In genomic region chr10:119754936-119755335, GRCh38 we compare ENCODE assay signal across 17 cellular contexts. TPM values are rescaled to one million over a fixed set of nuclear protein-coding genes. Genes with fewer than 3 reads are reported as not detected.
DNase-seq lines count a peak whose midpoint lies in the region; ATAC-seq and TF ChIP-seq lines count a peak whose summit lies in the region.
"Had no signal": no experiment of that assay in that cellular context is flagged by ENCODE, and none has a peak within 500 bp of the region (broad histone marks: within the 10 kb centered on the region; RNA-seq: fewer than 3 reads in every experiment).

No MANE protein-coding gene starts in this region.

- H3K4me1 Mint-ChIP-seq in nephron = peaks cover 37% of the 10 kb centered on the region
- peaks cover 6% of the 10 kb centered on the region for H3K4me1 Mint-ChIP-seq in activated naive CD8-positive, alpha-beta T cell treated with anti-CD3 and anti-CD28 coated beads, Interleukin-2, amount 50 U/mL, for 24 hours

- H3K27me3 ChIP-seq in brain microvascular endothelial cell (replicated peaks) (no peaks in the 10 kb centered on the region), tibial artery (no peaks in the 10 kb centered on the region)
- H3K27me3 ChIP-seq: MG63 had no signal

- peak overlapping the region in 1 of 3 experiments; percentile 8 for H3K4me3 Mint-ChIP-seq in nephron
- H3K4me3 Mint-ChIP-seq in activated naive CD8-positive, alpha-beta T cell treated with anti-CD3 and anti-CD28 coated beads, Interleukin-2, amount 50 U/mL, for 24 hours = no peak overlapping the region

- in situ Hi-C loops in brain microvascular endothelial cell (cut with HindIII; ENCODE audit: low pct_ligation_motif_present, low sequenced_read_pairs) = no loop called here

- H3K27ac ChIP-seq in brain microvascular endothelial cell = peak overlapping the region; percentile 37
- H3K27ac ChIP-seq in tibial artery = peak overlapping the region; percentile 48

- no peaks in the 10 kb centered on the region for H3K9me3 Mint-ChIP-seq in nephron
- no peaks in the 10 kb centered on the region for H3K9me3 Mint-ChIP-seq in activated naive CD8-positive, alpha-beta T cell treated with anti-CD3 and anti-CD28 coated beads, Interleukin-2, amount 50 U/mL, for 24 hours

- H3K4me1 ChIP-seq in tibial artery = peaks cover 0 to 19% (median 8%) of the 10 kb centered on the region in 4 donors

- ATAC-seq in activated naive CD8-positive, alpha-beta T cell treated with anti-CD3 and anti-CD28 coated beads, Interleukin-2, amount 50 U/mL, for 24 hours = no peak
- ATAC-seq in HG02798 (IDR thresholded peaks at IDR 0.05; ENCODE audit: poor library complexity, unreplicated experiment) = no peak

- H3K4me3 ChIP-seq in brain microvascular endothelial cell (ENCODE audit: low read depth, low read length) (no peak overlapping the region), tibial artery (no peak overlapping the region)
- H3K4me3 ChIP-seq: MG63 had no signal

- no peak for TF ChIP-seq CTCF in brain microvascular endothelial cell (IDR thresholded peaks at IDR 0.05; ENCODE audit: low read depth, low read length, missing control alignments)
- TF ChIP-seq CTCF in nephron (IDR thresholded peaks at IDR 0.05; ENCODE audit: unreplicated experiment in 3 of 3) = no peak
- TF ChIP-seq CTCF in tibial artery (IDR thresholded peaks at IDR 0.05) = no peak

- H3K36me3 Mint-ChIP-seq in nephron (ENCODE audit: low read depth) = no peaks in the 10 kb centered on the region
- peaks cover 8% of the 10 kb centered on the region for H3K36me3 Mint-ChIP-seq in activated naive CD8-positive, alpha-beta T cell treated with anti-CD3 and anti-CD28 coated beads, Interleukin-2, amount 50 U/mL, for 24 hours (ENCODE audit: low read depth)

- H3K27me3 Mint-ChIP-seq in nephron (ENCODE audit: low read depth) = no peaks in the 10 kb centered on the region
- H3K27me3 Mint-ChIP-seq in activated naive CD8-positive, alpha-beta T cell treated with anti-CD3 and anti-CD28 coated beads, Interleukin-2, amount 50 U/mL, for 24 hours = no peaks in the 10 kb centered on the region

- intact Hi-C loops in tibial artery (cut with DNase I; ENCODE audit: low total_unique reads) = loop anchor here (10.0 kb wide), 1 partner anchor 60 kb away; no protein-coding TSS in a partner anchor

- peak overlapping the region; percentile 10 to 93 (median 57) for H3K27ac Mint-ChIP-seq in nephron
- no peak overlapping the region for H3K27ac Mint-ChIP-seq in activated naive CD8-positive, alpha-beta T cell treated with anti-CD3 and anti-CD28 coated beads, Interleukin-2, amount 50 U/mL, for 24 hours

- H3K36me3 ChIP-seq in brain microvascular endothelial cell (replicated peaks) = no peaks in the 10 kb centered on the region
- H3K36me3 ChIP-seq in tibial artery = no peaks in the 10 kb centered on the region
- H3K36me3 ChIP-seq: MG63 had no signal

- H3K9me3 ChIP-seq in tibial artery = no peaks in the 10 kb centered on the region
- H3K9me3 ChIP-seq: MG63 had no signal

- DNase-seq in LHCN-M2 (ENCODE audit: low read depth) (peak; percentile 12), brain microvascular endothelial cell (no peak), tibial artery (no peak)
- no peak for DNase-seq in activated CD8-positive, alpha-beta memory T cell treated with anti-CD3 and anti-CD28 coated beads, Interleukin-2, amount 50 U/mL, for 48 hours
- no peak for DNase-seq in activated naive CD8-positive, alpha-beta T cell treated with anti-CD3 and anti-CD28 coated beads, Interleukin-2, amount 50 U/mL, for 24 hours
- DNase-seq: C1 segment of cervical spinal cord, DMS 273 treated with DMSO at 0.1 percent for 48 hours, GF-D8, GOT3, MG63, NCI-H1092, NCI-H146, NCI-H2081 treated with DMSO at 0.1 percent for 48 hours, NCI-H510A, NCI-H82 had no signal

RNA-seq across cellular contexts. Expression of gene INPP5F, which starts 29.1 kb away (rescaled TPM):
- 17.1 and 18.5 TPM in 2 replicates for total RNA-seq in LHCN-M2 (2014; rRNA removed)
- 10.2 TPM for polyA plus RNA-seq in LHCN-M2 (2012)
